ENCODE assay signal across 8 cellular contexts in genomic region chr1:119648620-119649004, GRCh38. TPM values are rescaled to one million over a fixed set of nuclear protein-coding genes. Genes with fewer than 3 reads are reported as not detected.
DNase-seq lines count a peak whose midpoint lies in the region; ATAC-seq and TF ChIP-seq lines count a peak whose summit lies in the region.

No MANE protein-coding gene starts in this region.

- H3K4me3 Mint-ChIP-seq in activated T-helper 2 cell treated with anti-CD3 and anti-CD28 coated beads, Interferon-gamma antibody, Interleukin-2, Interleukin-4, amounts not matched to agents 10 μg/mL and 5 μg/mL and 100 μg/mL, durations not matched to agents 14 hours and 24 hours and 36 hours (ENCODE audit: low read depth), result peak overlapping the region; percentile 92
- peak overlapping the region; percentile 77 for H3K4me3 Mint-ChIP-seq in stimulated activated memory B cell treated with anti-CD40 and anti-IgM and Interleukin-4, amounts not matched to agents 10 μg/mL and 1 μg/mL and 100 μg/mL, for 72 hours

- H3K27me3 ChIP-seq in HL-60 (ENCODE audit: insufficient read depth, poor library complexity, severe bottlenecking) (peaks cover 20% of the 10 kb centered on the region), iPS-15b (ENCODE audit: control insufficient read depth, insufficient read depth, low read length) (peaks cover 13% of the 10 kb centered on the region)

- CTCF ChIA-PET in GM10248 (lab: Yijun Ruan, JAX), result interaction anchor here (0.7 to 34.6 kb wide), 8 partner anchors 8 to 28 kb away, joined by 4 to 1134 read pairs (median 10); no protein-coding TSS in a partner anchor

- H3K36me3 ChIP-seq in iPS-15b (ENCODE audit: control insufficient read depth, insufficient read depth, low read length), result no peaks in the 10 kb centered on the region

- H3K27ac Mint-ChIP-seq in activated T-helper 2 cell treated with anti-CD3 and anti-CD28 coated beads, Interferon-gamma antibody, Interleukin-2, Interleukin-4, amounts not matched to agents 10 μg/mL and 5 μg/mL and 100 μg/mL, durations not matched to agents 14 hours and 24 hours and 36 hours, result no peak overlapping the region
- no peak overlapping the region for H3K27ac Mint-ChIP-seq in stimulated activated memory B cell treated with anti-CD40 and anti-IgM and Interleukin-4, amounts not matched to agents 10 μg/mL and 1 μg/mL and 100 μg/mL, for 72 hours

- peak overlapping the region; percentile 32 for H3K9ac ChIP-seq in iPS-15b (ENCODE audit: low read depth, low read length)

- H3K4me3 ChIP-seq in HL-60 (replicated peaks; ENCODE audit: insufficient read depth, low read length) (peak overlapping the region; percentile 61), iPS-15b (ENCODE audit: low read depth, low read length) (peak overlapping the region; percentile 74)

- H3K27ac ChIP-seq in HL-60 (replicated peaks), result 0 out of 2 replicates have a peak overlapping the region, but pooled peaks have one; percentile 13

- H3K36me3 Mint-ChIP-seq in activated T-helper 2 cell treated with anti-CD3 and anti-CD28 coated beads, Interferon-gamma antibody, Interleukin-2, Interleukin-4, amounts not matched to agents 10 μg/mL and 5 μg/mL and 100 μg/mL, durations not matched to agents 14 hours and 24 hours and 36 hours (ENCODE audit: low read depth), result peaks cover 16% of the 10 kb centered on the region
- H3K36me3 Mint-ChIP-seq in stimulated activated memory B cell treated with anti-CD40 and anti-IgM and Interleukin-4, amounts not matched to agents 10 μg/mL and 1 μg/mL and 100 μg/mL, for 72 hours, result no peaks in the 10 kb centered on the region

- TF ChIP-seq CTCF in HL-60 (IDR thresholded peaks at IDR 0.05; ENCODE audit: insufficient read depth, low read length) (no peak), GM10248 (IDR thresholded peaks at IDR 0.05; ENCODE audit: control extremely low read depth, extremely low read depth, low read depth, missing control alignments) (no peak)

- H3K9me3 ChIP-seq in iPS-15b (ENCODE audit: control insufficient read depth, insufficient read depth, low read length), result no peaks in the 10 kb centered on the region

- peaks cover 53% of the 10 kb centered on the region for H3K4me1 Mint-ChIP-seq in activated T-helper 2 cell treated with anti-CD3 and anti-CD28 coated beads, Interferon-gamma antibody, Interleukin-2, Interleukin-4, amounts not matched to agents 10 μg/mL and 5 μg/mL and 100 μg/mL, durations not matched to agents 14 hours and 24 hours and 36 hours (ENCODE audit: low read depth)
- peaks cover 10% of the 10 kb centered on the region for H3K4me1 Mint-ChIP-seq in stimulated activated memory B cell treated with anti-CD40 and anti-IgM and Interleukin-4, amounts not matched to agents 10 μg/mL and 1 μg/mL and 100 μg/mL, for 72 hours

- H3K27me3 Mint-ChIP-seq in activated T-helper 2 cell treated with anti-CD3 and anti-CD28 coated beads, Interferon-gamma antibody, Interleukin-2, Interleukin-4, amounts not matched to agents 10 μg/mL and 5 μg/mL and 100 μg/mL, durations not matched to agents 14 hours and 24 hours and 36 hours (ENCODE audit: low read depth), result peaks cover 23% of the 10 kb centered on the region
- peaks cover 75% of the 10 kb centered on the region for H3K27me3 Mint-ChIP-seq in stimulated activated memory B cell treated with anti-CD40 and anti-IgM and Interleukin-4, amounts not matched to agents 10 μg/mL and 1 μg/mL and 100 μg/mL, for 72 hours

- intact Hi-C loops in activated T-helper 2 cell treated with anti-CD3 and anti-CD28 coated beads, Interferon-gamma antibody, Interleukin-2, Interleukin-4, amounts not matched to agents 10 μg/mL and 5 μg/mL and 100 μg/mL, durations not matched to agents 14 hours and 24 hours and 36 hours (cut with micrococcal nuclease), result loop anchor here (1.0 to 5.0 kb wide), 3 partner anchors 8 to 64 kb away; partner anchors contain the start of gene PHGDH

- POLR2A ChIA-PET in GM10248 (lab: Yijun Ruan, JAX), result interaction anchor here (1.9 kb wide), 1 partner anchor 11 kb away, joined by 4 read pairs; no protein-coding TSS in a partner anchor

- no peaks in the 10 kb centered on the region for H3K9me3 Mint-ChIP-seq in activated T-helper 2 cell treated with anti-CD3 and anti-CD28 coated beads, Interferon-gamma antibody, Interleukin-2, Interleukin-4, amounts not matched to agents 10 μg/mL and 5 μg/mL and 100 μg/mL, durations not matched to agents 14 hours and 24 hours and 36 hours
- no peaks in the 10 kb centered on the region for H3K9me3 Mint-ChIP-seq in stimulated activated memory B cell treated with anti-CD40 and anti-IgM and Interleukin-4, amounts not matched to agents 10 μg/mL and 1 μg/mL and 100 μg/mL, for 72 hours

- H3K4me1 ChIP-seq in iPS-15b (ENCODE audit: control insufficient read depth, insufficient read depth, low read length), result peaks cover 19% of the 10 kb centered on the region

- no peak for ATAC-seq in stimulated activated memory B cell treated with anti-CD40 and anti-IgM and Interleukin-4, amounts not matched to agents 10 μg/mL and 1 μg/mL and 100 μg/mL, for 72 hours

- DNase-seq in HL-60 (ENCODE audit: low read depth in 1 of 2, low spot score in 1 of 2) (no peak), midbrain (lab: John Stamatoyannopoulos, UW) (no peak), UCSD-AML1 (lab: John Stamatoyannopoulos, UW; ENCODE audit: unreplicated experiment) (no peak), GM10248 (ENCODE audit: extremely low spot score) (no peak), nucleus accumbens (lab: John Stamatoyannopoulos, UW) (no peak)
- DNase-seq in activated T-helper 2 cell treated with anti-CD3 and anti-CD28 coated beads, Interferon-gamma antibody, Interleukin-2, Interleukin-4, amounts not matched to agents 10 μg/mL and 5 μg/mL and 100 μg/mL, durations not matched to agents 14 hours and 24 hours and 36 hours (ENCODE audit: low spot score), result no peak

RNA-seq across cellular contexts. Expression of gene ZNF697, which starts 0.5 kb away (rescaled TPM):
- 12.6 and 13.0 TPM in 2 replicates for total RNA-seq in activated T-helper 2 cell treated with anti-CD3 and anti-CD28 coated beads, Interferon-gamma antibody, Interleukin-2, Interleukin-4, amounts not matched to agents 10 μg/mL and 5 μg/mL and 100 μg/mL, durations not matched to agents 14 hours and 24 hours and 36 hours
